Comparison of ENCODE assay signal across 1 cellular context in genomic region chr10:103451871-103452713, GRCh38.
A peak's percentile ranks its signal among the peaks of the same experiment; 100 is the strongest.
TF ChIP-seq lines count a peak whose summit lies in the region.

Gene CALHM2, minus strand, starts transcription at chr10:103452370. Its CDS starts 2,429 bp downstream, at chr10:103449941.

TF ChIP-seq in HepG2, 621 proteins besides CTCF, POLR2A, EP300 and RAD21 (continued from another document and continues in another):
- TF ChIP-seq ZNF414 (CRISPR knock-in tag; IDR thresholded peaks at IDR 0.05): no peak
- no peak for TF ChIP-seq ISL2 (CRISPR knock-in tag; IDR thresholded peaks at IDR 0.05)
- no peak for TF ChIP-seq CAMTA2 (CRISPR knock-in tag; IDR thresholded peaks at IDR 0.05; ENCODE audit: borderline replicate concordance)
- TF ChIP-seq ZNF737 (CRISPR knock-in tag; IDR thresholded peaks at IDR 0.05; ENCODE audit: borderline replicate concordance): no peak
- no peak for TF ChIP-seq SIX1 (CRISPR knock-in tag; IDR thresholded peaks at IDR 0.05; ENCODE audit: borderline replicate concordance)
- 0 out of 2 replicates have a peak, but pooled peaks have one; percentile 40 for TF ChIP-seq MAF1 (CRISPR knock-in tag; IDR thresholded peaks at IDR 0.05; ENCODE audit: borderline replicate concordance)
- no peak for TF ChIP-seq ZNF256 (CRISPR knock-in tag; conservative IDR thresholded peaks at IDR 0.05)
- no peak for TF ChIP-seq ZNF646 (CRISPR knock-in tag; IDR thresholded peaks at IDR 0.05)
- TF ChIP-seq PHF20 (CRISPR knock-in tag; IDR thresholded peaks at IDR 0.05): no peak
- no peak for TF ChIP-seq ZNF281 (CRISPR knock-in tag; IDR thresholded peaks at IDR 0.05; ENCODE audit: borderline replicate concordance)
- TF ChIP-seq RBM22 (optimal IDR thresholded peaks at IDR 0.05; ENCODE audit: low read length): no peak
- TF ChIP-seq NR2C2 (CRISPR knock-in tag; IDR thresholded peaks at IDR 0.05; ENCODE audit: borderline replicate concordance): no peak
- no peak for TF ChIP-seq NFIC (IDR thresholded peaks at IDR 0.05; ENCODE audit: low read length)
- no peak for TF ChIP-seq PHB2 (IDR thresholded peaks at IDR 0.05; ENCODE audit: partially characterized antibody)
- TF ChIP-seq SIN3B (IDR thresholded peaks at IDR 0.05; ENCODE audit: low read length): no peak
- TF ChIP-seq CC2D1A (CRISPR knock-in tag; IDR thresholded peaks at IDR 0.05): no peak
- TF ChIP-seq ZNF75D (CRISPR knock-in tag; IDR thresholded peaks at IDR 0.05; ENCODE audit: borderline replicate concordance): no peak
- TF ChIP-seq CBX2 (IDR thresholded peaks at IDR 0.05; ENCODE audit: low read depth, low read length): no peak
- TF ChIP-seq CBX2 (CRISPR knock-in tag; IDR thresholded peaks at IDR 0.05; ENCODE audit: low read depth): no peak
- no peak for TF ChIP-seq SSRP1 (CRISPR knock-in tag; IDR thresholded peaks at IDR 0.05)
- TF ChIP-seq ZNF770 (CRISPR knock-in tag; IDR thresholded peaks at IDR 0.05): peak; percentile 95
- TF ChIP-seq ZSCAN5A (CRISPR knock-in tag; IDR thresholded peaks at IDR 0.05; ENCODE audit: borderline replicate concordance): no peak
- no peak for TF ChIP-seq MNT (IDR thresholded peaks at IDR 0.05)
- TF ChIP-seq ZNF224 (CRISPR knock-in tag; IDR thresholded peaks at IDR 0.05): no peak
- no peak for TF ChIP-seq ATF2 (CRISPR knock-in tag; IDR thresholded peaks at IDR 0.05)
- no peak for TF ChIP-seq MAFK (conservative IDR thresholded peaks at IDR 0.05 in 1 of 2, IDR thresholded peaks at IDR 0.05 in 1 of 2; ENCODE audit: low read length in 2 of 2)
- TF ChIP-seq ZSCAN31 (CRISPR knock-in tag; IDR thresholded peaks at IDR 0.05; ENCODE audit: low read depth): no peak
- no peak for TF ChIP-seq ZKSCAN8 (CRISPR knock-in tag; IDR thresholded peaks at IDR 0.05; ENCODE audit: borderline replicate concordance)
- no peak for TF ChIP-seq TOPORS (CRISPR knock-in tag; IDR thresholded peaks at IDR 0.05)
- TF ChIP-seq MTF2 (CRISPR knock-in tag; IDR thresholded peaks at IDR 0.05; ENCODE audit: borderline replicate concordance): no peak
- TF ChIP-seq MIER2 (CRISPR knock-in tag; IDR thresholded peaks at IDR 0.05): no peak
- TF ChIP-seq UBTF (CRISPR knock-in tag; IDR thresholded peaks at IDR 0.05): 0 out of 2 replicates have a peak, but pooled peaks have one; percentile 21
- TF ChIP-seq FOXK2 (IDR thresholded peaks at IDR 0.05): no peak
- TF ChIP-seq ZNF652 (CRISPR knock-in tag; IDR thresholded peaks at IDR 0.05; ENCODE audit: borderline replicate concordance, low read depth): no peak
- no peak for TF ChIP-seq AGO2 (optimal IDR thresholded peaks at IDR 0.05; ENCODE audit: low read depth, low read length)
- no peak for TF ChIP-seq ZNF12 (CRISPR knock-in tag; IDR thresholded peaks at IDR 0.05)
- no peak for TF ChIP-seq THAP8 (CRISPR knock-in tag; IDR thresholded peaks at IDR 0.05; ENCODE audit: borderline replicate concordance)
- TF ChIP-seq ZNF276 (CRISPR knock-in tag; IDR thresholded peaks at IDR 0.05; ENCODE audit: low read depth): no peak
